ENCODE assay signal across 2 cellular contexts in the genomic region with DNA sequence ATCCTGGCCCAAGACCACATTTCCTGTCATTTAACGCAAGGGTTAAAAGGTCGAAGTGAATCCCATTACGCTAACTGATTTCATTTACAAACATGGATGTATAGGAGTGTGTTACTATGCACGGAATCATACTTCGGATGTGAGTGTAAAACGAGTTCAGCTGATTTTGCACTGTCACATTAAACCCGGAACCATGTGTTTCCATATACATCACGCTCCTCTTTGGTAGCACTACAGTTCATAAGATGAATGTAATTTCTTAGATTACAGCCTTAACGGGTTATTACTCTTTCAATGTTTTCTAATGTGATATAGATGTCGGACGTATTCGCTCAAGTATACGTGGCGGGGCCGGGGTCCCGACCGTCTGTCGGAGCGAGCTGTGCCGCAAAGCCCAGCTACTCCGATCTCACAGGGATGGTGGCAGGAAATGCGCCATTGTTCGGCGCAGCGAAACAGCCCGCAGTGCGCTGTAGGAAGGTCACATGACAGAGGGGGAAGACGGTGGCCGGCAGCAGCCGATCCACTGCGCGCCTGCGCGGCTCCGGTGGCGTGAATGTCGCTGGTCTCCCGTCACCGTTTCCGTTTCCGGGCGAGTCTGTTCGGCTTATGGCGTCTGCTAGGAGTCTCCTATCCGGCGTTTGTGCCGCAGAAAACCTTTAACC.
A peak's percentile ranks its signal among the peaks of the same experiment; 100 is the strongest.
TF ChIP-seq lines count a peak whose summit lies in the region.

No MANE protein-coding gene starts in this region.

TF ChIP-seq in Ishikawa, 13 proteins besides CTCF, POLR2A, EP300 and RAD21 (continued from another document):
- TF ChIP-seq TAF1 (IDR thresholded peaks at IDR 0.05; ENCODE audit: low read depth) (no peak), MAX (IDR thresholded peaks at IDR 0.05) (no peak; the same call in 1 of the 2 replicates), ZBTB7A (IDR thresholded peaks at IDR 0.05; ENCODE audit: low read depth) (no peak), EGR1 (IDR thresholded peaks at IDR 0.05) (no peak), CEBPB (IDR thresholded peaks at IDR 0.05) (no peak), YY1 (IDR thresholded peaks at IDR 0.05; ENCODE audit: low read depth) (peak; percentile 69)
- TF ChIP-seq, protein P1, sequence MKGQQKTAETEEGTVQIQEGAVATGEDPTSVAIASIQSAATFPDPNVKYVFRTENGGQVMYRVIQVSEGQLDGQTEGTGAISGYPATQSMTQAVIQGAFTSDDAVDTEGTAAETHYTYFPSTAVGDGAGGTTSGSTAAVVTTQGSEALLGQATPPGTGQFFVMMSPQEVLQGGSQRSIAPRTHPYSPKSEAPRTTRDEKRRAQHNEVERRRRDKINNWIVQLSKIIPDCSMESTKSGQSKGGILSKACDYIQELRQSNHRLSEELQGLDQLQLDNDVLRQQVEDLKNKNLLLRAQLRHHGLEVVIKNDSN (IDR thresholded peaks at IDR 0.05): peak; percentile 91

TF ChIP-seq in liver, 16 proteins besides CTCF, POLR2A, EP300 and RAD21 (continued from another document):
- TF ChIP-seq REST (IDR thresholded peaks at IDR 0.05): no peak
- TF ChIP-seq MAX (IDR thresholded peaks at IDR 0.05): peak; percentile 43
- no peak for TF ChIP-seq ATF3 (IDR thresholded peaks at IDR 0.05)
- TF ChIP-seq NR2F2 (IDR thresholded peaks at IDR 0.05): no peak
- TF ChIP-seq FOXA2 (IDR thresholded peaks at IDR 0.05): no peak
- no peak for TF ChIP-seq HNF4A (conservative IDR thresholded peaks at IDR 0.05)
